15 cellular contexts compared by ENCODE assay signal in the genomic region with DNA sequence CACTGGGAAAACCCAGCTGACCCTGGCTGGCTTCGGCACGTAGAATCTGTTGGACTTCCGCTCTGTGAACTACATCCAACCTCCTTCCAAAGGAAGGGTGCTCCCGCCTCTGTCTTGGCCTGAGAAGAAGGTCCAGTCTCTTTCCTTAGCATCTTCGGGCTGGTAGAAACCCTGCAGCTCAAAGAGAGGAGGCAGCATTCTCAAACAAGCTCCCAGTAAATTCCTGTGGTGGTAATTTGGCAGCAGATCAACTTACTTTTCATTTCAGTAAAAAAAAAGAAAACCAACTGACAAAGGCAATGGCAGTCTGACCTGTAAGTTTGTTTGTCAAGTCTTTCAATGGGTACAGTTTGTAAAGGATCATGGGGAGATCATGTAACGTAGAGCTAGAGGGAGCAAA.
DNase-seq lines count a peak whose midpoint lies in the region; ATAC-seq lines count a peak whose summit lies in the region.
"Had no signal": no experiment of that assay in that cellular context is flagged by ENCODE, and none has a peak within 500 bp of the region (broad histone marks: within the 10 kb centered on the region; RNA-seq: fewer than 3 reads in every experiment).

No MANE protein-coding gene starts in this region.

- ATAC-seq in GM21576 (IDR thresholded peaks at IDR 0.05; ENCODE audit: unreplicated experiment): no peak
- ATAC-seq: HCT116 had no signal

- DNase-seq in AG08395 (ENCODE audit: low spot score) (peak; percentile 14), HT1080 (ENCODE audit: low read depth) (peak; percentile 70), SW480 (ENCODE audit: low spot score) (peak; percentile 28), fibroblast of peridontal ligament (ENCODE audit: extremely low read depth) (peak; percentile 31), kidney tubule cell (ENCODE audit: low spot score) (no peak)
- DNase-seq in activated effector memory CD4-positive, alpha-beta T cell treated with Interleukin-2 at 50 U/mL for 16 hours: no peak
- DNase-seq in stimulated activated CD4-positive, alpha-beta T cell treated with anti-CD3 and anti-CD28 coated beads, Interleukin-4, amount 100 ng/mL, for 4 hours: no peak
- DNase-seq: Calu3; CD4-positive, CD25-positive, alpha-beta regulatory T cell; DMS79 treated with DMSO at 0.1 percent for 48 hours; NCI-H146; NCI-H82; SJCRH30 had no signal

Comparison
In these comparisons a context has a peak if more than half of its experiments do, and no peak if none do; other contexts are left out.
1. DNase-seq: peak in AG08395 (single experiment), HT1080 (single experiment), SW480 (single experiment) and fibroblast of peridontal ligament (single experiment); none in activated effector memory CD4-positive, alpha-beta T cell treated with Interleukin-2 at 50 U/mL for 16 hours (single experiment), stimulated activated CD4-positive, alpha-beta T cell treated with anti-CD3 and anti-CD28 coated beads, Interleukin-4, amount 100 ng/mL, for 4 hours (0 of 2) and kidney tubule cell (single experiment).